In the genomic region with DNA sequence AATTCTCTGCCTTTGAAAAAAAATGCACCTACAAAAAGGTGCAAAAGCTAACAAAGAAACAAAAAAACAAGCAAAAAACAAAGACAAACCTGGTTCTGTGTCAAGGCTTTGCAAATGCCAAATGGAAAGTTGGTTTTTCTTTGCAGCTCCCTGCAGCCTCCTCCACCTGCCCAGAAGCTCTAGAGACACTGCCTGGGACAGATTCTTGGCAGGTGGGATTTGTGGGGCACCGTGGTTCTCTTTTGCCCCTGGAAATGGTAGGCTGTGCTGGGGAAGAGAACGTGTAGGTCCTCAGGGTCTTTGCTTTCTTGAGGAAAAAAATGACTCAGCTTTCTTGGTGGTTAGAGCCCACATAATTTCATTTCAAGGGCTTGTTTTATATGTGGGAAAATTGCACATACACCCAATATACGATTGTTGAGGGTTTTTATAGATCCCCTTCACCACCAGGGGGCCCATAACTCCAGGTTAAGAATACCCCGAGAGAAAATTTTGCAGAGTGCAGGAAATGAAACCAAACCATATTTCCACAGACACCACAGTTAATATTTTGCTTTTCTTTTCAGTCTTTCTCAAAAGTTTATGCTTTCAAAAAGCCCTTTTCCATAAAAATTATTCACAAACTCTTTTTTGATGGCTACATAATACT, we compare ENCODE assay signal across 8 cellular contexts. TPM values are rescaled to one million over a fixed set of nuclear protein-coding genes. Genes with fewer than 3 reads are reported as not detected.
DNase-seq lines count a peak whose midpoint lies in the region; ATAC-seq, FAIRE-seq and TF ChIP-seq lines count a peak whose summit lies in the region.

No MANE protein-coding gene starts in this region.

- ATAC-seq in HG02588 (IDR thresholded peaks at IDR 0.05; ENCODE audit: unreplicated experiment): peak; percentile 79
- ATAC-seq in activated T-cell treated with anti-CD3 and anti-CD28 coated beads, Interleukin-2, amount 50 U/mL, for 72 hours (replicated peaks in 1 of 2): peak in 1 of 2 donors; percentile 47
- peak; percentile 73 for ATAC-seq in gastroesophageal sphincter
- ATAC-seq in GM18519 (IDR thresholded peaks at IDR 0.05; ENCODE audit: low FRiP score, unreplicated experiment): no peak

- no peak for FAIRE-seq in small intestine (lab: Jason Lieb, UNC)

- H3K4me3 ChIP-seq in gastroesophageal sphincter (no peak overlapping the region), small intestine (ENCODE audit: low read depth in 1 of 2, low read length in 2 of 2) (no peak overlapping the region)

- no peak for TF ChIP-seq POLR2A in gastroesophageal sphincter (IDR thresholded peaks at IDR 0.05)

- 0 to 11% methylated on average over 2 to 3 of the region's 4 CpGs for WGBS in gastroesophageal sphincter (ENCODE audit: low coverage in 1 of 2), 2 donors
- WGBS in small intestine, 3 donors: 26 to 35% (median 26%) methylated on average over 4 of the region's 4 CpGs

- TF ChIP-seq CTCF in gastroesophageal sphincter (IDR thresholded peaks at IDR 0.05): peak; percentile 57 to 90 (median 81)

- peaks cover 5% of the 10 kb centered on the region for H3K4me1 Mint-ChIP-seq in activated T-cell treated with anti-CD3 and anti-CD28 coated beads, Interleukin-2, amount 50 U/mL, for 72 hours (ENCODE audit: low read depth)

- H3K9me3 ChIP-seq in gastroesophageal sphincter: no peaks in the 10 kb centered on the region
- H3K9me3 ChIP-seq in small intestine (ENCODE audit: control insufficient read depth, low read depth): no peaks in the 10 kb centered on the region

- H3K27ac Mint-ChIP-seq in activated T-cell treated with anti-CD3 and anti-CD28 coated beads, Interleukin-2, amount 50 U/mL, for 72 hours: no peak overlapping the region

- H3K36me3 Mint-ChIP-seq in activated T-cell treated with anti-CD3 and anti-CD28 coated beads, Interleukin-2, amount 50 U/mL, for 72 hours (ENCODE audit: insufficient read depth in 2 of 2): no peaks in the 10 kb centered on the region

- H3K27ac ChIP-seq in gastroesophageal sphincter: no peak overlapping the region
- no peak overlapping the region for H3K27ac ChIP-seq in small intestine (ENCODE audit: low read depth in 1 of 2, low read length in 1 of 2)

- H3K36me3 ChIP-seq in gastroesophageal sphincter (no peaks in the 10 kb centered on the region), small intestine (ENCODE audit: control insufficient read depth in 2 of 2, insufficient read depth in 2 of 2, low read length in 2 of 2) (no peaks in the 10 kb centered on the region)

- DNase-seq in activated CD4-positive, alpha-beta T cell treated with anti-CD3 and anti-CD28 coated beads for 24 hours (ENCODE audit: low read depth in 2 of 2): peak; percentile 36 to 48
- DNase-seq in activated CD4-positive, alpha-beta T cell treated with anti-CD3 and anti-CD28 coated beads for 1 hour: no peak
- DNase-seq in NCI-H2171 treated with DMSO at 0.1 percent for 48 hours (lab: John Stamatoyannopoulos, UW) (peak; percentile 8), small intestine (peak; percentile 60)
- DNase-seq in activated T-cell treated with anti-CD3 and anti-CD28 coated beads, Interleukin-2, amount 50 U/mL, for 72 hours: peak; percentile 48 to 59

- H3K27me3 ChIP-seq in gastroesophageal sphincter (no peaks in the 10 kb centered on the region), small intestine (ENCODE audit: control insufficient read depth in 2 of 2, insufficient read depth in 2 of 2, low read length in 2 of 2) (no peaks in the 10 kb centered on the region)

- TF ChIP-seq EP300 in gastroesophageal sphincter (IDR thresholded peaks at IDR 0.05): no peak

- H3K9me3 Mint-ChIP-seq in activated T-cell treated with anti-CD3 and anti-CD28 coated beads, Interleukin-2, amount 50 U/mL, for 72 hours: no peaks in the 10 kb centered on the region

- H3K27me3 Mint-ChIP-seq in activated T-cell treated with anti-CD3 and anti-CD28 coated beads, Interleukin-2, amount 50 U/mL, for 72 hours (ENCODE audit: low read depth): peaks cover 24% of the 10 kb centered on the region

- H3K4me1 ChIP-seq in gastroesophageal sphincter: peaks cover 0 to 11% (median 0%) of the 10 kb centered on the region in 3 donors
- no peaks in the 10 kb centered on the region for H3K4me1 ChIP-seq in small intestine (ENCODE audit: control insufficient read depth in 2 of 2, insufficient read depth in 1 of 2, low read depth in 1 of 2, low read length in 1 of 2)

- no peak overlapping the region for H3K4me3 Mint-ChIP-seq in activated T-cell treated with anti-CD3 and anti-CD28 coated beads, Interleukin-2, amount 50 U/mL, for 72 hours

RNA-seq across cellular contexts. Expression of a gene that starts 58.7 kb away (rescaled TPM):
- not detected for total RNA-seq in activated T-cell treated with anti-CD3 and anti-CD28 coated beads, Interleukin-2, amount 50 U/mL, for 72 hours
- 1 to 10 TPM in 2 of 4 donors, under 1 TPM in 1, not detected in 1; 0.62 to 3.1 (median 1.2) TPM for total RNA-seq in gastroesophageal sphincter
- polyA plus RNA-seq in small intestine: under 1 TPM in 1 of 3 donors, not detected in 2; 0.10 TPM
